In genomic region chr2:80715433-80715832, GRCh38 we compare ENCODE assay signal across 9 cellular contexts.
"Had no signal": no experiment of that assay in that cellular context is flagged by ENCODE, and none has a peak within 500 bp of the region (broad histone marks: within the 10 kb centered on the region; RNA-seq: fewer than 3 reads in every experiment).

No MANE protein-coding gene starts in this region.

- DNase-seq: GOT3, H7, HFFc6, KBM-7 had no signal

- H3K27me3 Mint-ChIP-seq: IgD-negative memory B cell had no signal

- H3K27ac Mint-ChIP-seq: HFFc6, IgD-negative memory B cell had no signal

- H3K4me3 ChIP-seq: HAP-1 had no signal

- H3K4me1 ChIP-seq: HAP-1 had no signal

- ATAC-seq: HCT116, HepG2 had no signal

- H3K36me3 Mint-ChIP-seq: IgD-negative memory B cell had no signal

- H3K4me3 Mint-ChIP-seq: HFFc6, IgD-negative memory B cell had no signal

- H3K27ac ChIP-seq: HL-60 had no signal

- H3K9me3 ChIP-seq: HAP-1 had no signal

- H3K4me1 Mint-ChIP-seq: IgD-negative memory B cell had no signal

- H3K36me3 ChIP-seq: HAP-1 had no signal
